ENCODE assay signal across 2 cellular contexts in genomic region chr16:71974068-71974818, GRCh38.
TF ChIP-seq lines count a peak whose summit lies in the region.

No MANE protein-coding gene starts in this region.

TF ChIP-seq in HEK293, 187 proteins besides CTCF, POLR2A, EP300 and RAD21:
- TF ChIP-seq ZNF416 (tag by site-specific recombination; IDR thresholded peaks at IDR 0.05): no peak
- peak; percentile 61 for TF ChIP-seq ZBTB48 (tag by site-specific recombination; IDR thresholded peaks at IDR 0.05)
TF ChIP-seq in HEK293: peak in this region for 1.

TF ChIP-seq in K562, 482 proteins besides CTCF, POLR2A, EP300 and RAD21:
- TF ChIP-seq FOSL1 (tag; conservative IDR thresholded peaks at IDR 0.05): peak; percentile 59
- peak; percentile 61; the same call in 1 of the 2 replicates for TF ChIP-seq JUND (IDR thresholded peaks at IDR 0.05; ENCODE audit: borderline replicate concordance, low read depth, low read length)
- no peak; the same call in 2 of the 3 replicates for TF ChIP-seq JUND (tag; IDR thresholded peaks at IDR 0.05; ENCODE audit: borderline replicate concordance, low read depth, low read length)
- TF ChIP-seq PKNOX1 (IDR thresholded peaks at IDR 0.05): peak; percentile 11; the same call in 1 of the 2 replicates
- TF ChIP-seq NR2F6 (CRISPR knock-in tag; IDR thresholded peaks at IDR 0.05): no peak
- TF ChIP-seq SREBF2 (CRISPR knock-in tag; IDR thresholded peaks at IDR 0.05): no peak
- TF ChIP-seq ARID2 (IDR thresholded peaks at IDR 0.05): no peak
- TF ChIP-seq, protein P1, sequence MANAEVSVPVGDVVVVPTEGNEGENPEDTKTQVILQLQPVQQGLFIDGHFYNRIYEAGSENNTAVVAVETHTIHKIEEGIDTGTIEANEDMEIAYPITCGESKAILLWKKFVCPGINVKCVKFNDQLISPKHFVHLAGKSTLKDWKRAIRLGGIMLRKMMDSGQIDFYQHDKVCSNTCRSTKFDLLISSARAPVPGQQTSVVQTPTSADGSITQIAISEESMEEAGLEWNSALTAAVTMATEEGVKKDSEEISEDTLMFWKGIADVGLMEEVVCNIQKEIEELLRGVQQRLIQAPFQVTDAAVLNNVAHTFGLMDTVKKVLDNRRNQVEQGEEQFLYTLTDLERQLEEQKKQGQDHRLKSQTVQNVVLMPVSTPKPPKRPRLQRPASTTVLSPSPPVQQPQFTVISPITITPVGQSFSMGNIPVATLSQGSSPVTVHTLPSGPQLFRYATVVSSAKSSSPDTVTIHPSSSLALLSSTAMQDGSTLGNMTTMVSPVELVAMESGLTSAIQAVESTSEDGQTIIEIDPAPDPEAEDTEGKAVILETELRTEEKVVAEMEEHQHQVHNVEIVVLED (CRISPR knock-in tag; IDR thresholded peaks at IDR 0.05): no peak
- TF ChIP-seq POU5F1 (IDR thresholded peaks at IDR 0.05; ENCODE audit: borderline replicate concordance, low read depth, low read length, partially characterized antibody): no peak
- no peak for TF ChIP-seq CTBP1 (IDR thresholded peaks at IDR 0.05; ENCODE audit: borderline replicate concordance)
- TF ChIP-seq ZNF77 (CRISPR knock-in tag; IDR thresholded peaks at IDR 0.05): no peak
- TF ChIP-seq JUN (IDR thresholded peaks at IDR 0.05; ENCODE audit: borderline replicate concordance, low read depth, low read length): 0 out of 2 replicates have a peak, but pooled peaks have one; percentile 28
- no peak for TF ChIP-seq JUN (CRISPR knock-in tag; IDR thresholded peaks at IDR 0.05; ENCODE audit: borderline replicate concordance)
- TF ChIP-seq MEIS2 (IDR thresholded peaks at IDR 0.05; ENCODE audit: partially characterized antibody): peak; percentile 4
- TF ChIP-seq BRF1 (IDR thresholded peaks at IDR 0.05; ENCODE audit: borderline replicate concordance, extremely low read depth, insufficient read length): no peak
- TF ChIP-seq ZNF707 (CRISPR knock-in tag; conservative IDR thresholded peaks at IDR 0.05): no peak
- TF ChIP-seq, protein P2, sequence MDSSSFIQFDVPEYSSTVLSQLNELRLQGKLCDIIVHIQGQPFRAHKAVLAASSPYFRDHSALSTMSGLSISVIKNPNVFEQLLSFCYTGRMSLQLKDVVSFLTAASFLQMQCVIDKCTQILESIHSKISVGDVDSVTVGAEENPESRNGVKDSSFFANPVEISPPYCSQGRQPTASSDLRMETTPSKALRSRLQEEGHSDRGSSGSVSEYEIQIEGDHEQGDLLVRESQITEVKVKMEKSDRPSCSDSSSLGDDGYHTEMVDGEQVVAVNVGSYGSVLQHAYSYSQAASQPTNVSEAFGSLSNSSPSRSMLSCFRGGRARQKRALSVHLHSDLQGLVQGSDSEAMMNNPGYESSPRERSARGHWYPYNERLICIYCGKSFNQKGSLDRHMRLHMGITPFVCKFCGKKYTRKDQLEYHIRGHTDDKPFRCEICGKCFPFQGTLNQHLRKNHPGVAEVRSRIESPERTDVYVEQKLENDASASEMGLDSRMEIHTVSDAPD (CRISPR knock-in tag; IDR thresholded peaks at IDR 0.05): no peak
- TF ChIP-seq TFAP4 (CRISPR knock-in tag; IDR thresholded peaks at IDR 0.05; ENCODE audit: borderline replicate concordance): peak; percentile 69
- no peak for TF ChIP-seq BCL6 (CRISPR knock-in tag; IDR thresholded peaks at IDR 0.05)
- TF ChIP-seq ATF3 (IDR thresholded peaks at IDR 0.05): peak; percentile 66
- no peak for TF ChIP-seq ATF3 (CRISPR knock-in tag; conservative IDR thresholded peaks at IDR 0.05)
